In the genomic region with DNA sequence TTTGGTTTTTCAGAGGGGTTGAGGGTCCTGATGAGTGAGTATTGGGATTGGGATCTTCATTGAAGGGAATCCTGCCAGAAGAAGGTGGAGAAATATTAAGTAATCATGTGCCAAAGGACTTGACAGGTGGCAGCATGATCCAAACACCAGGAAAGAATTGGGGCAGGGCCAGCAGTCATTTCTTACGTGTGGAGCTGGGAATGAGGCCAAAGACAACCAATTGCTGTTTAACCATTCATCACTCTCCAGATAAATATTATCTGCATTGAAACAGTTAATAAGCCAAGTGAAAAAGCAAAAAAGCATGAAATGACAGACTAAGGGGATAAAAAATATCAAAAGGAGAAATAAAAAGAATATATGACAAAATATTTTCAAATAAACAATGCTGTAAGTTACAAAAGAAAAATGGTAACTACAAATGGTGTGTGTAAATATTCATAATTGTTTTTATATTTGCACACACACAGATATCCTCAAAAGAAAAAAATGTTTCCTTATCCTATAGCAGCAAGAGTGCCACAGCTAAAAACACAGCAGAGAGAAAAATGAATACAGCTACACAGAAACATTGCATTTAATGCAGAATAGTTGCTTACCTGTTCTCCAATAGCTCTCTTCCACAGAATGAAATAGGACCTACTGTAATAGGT, we compare ENCODE assay signal across 2 cellular contexts.
TF ChIP-seq lines count a peak whose summit lies in the region.

No MANE protein-coding gene starts in this region.

TF ChIP-seq in liver, 16 proteins besides CTCF, POLR2A, EP300 and RAD21:
- TF ChIP-seq TAF1 (conservative IDR thresholded peaks at IDR 0.05): no peak
- peak; percentile 7 for TF ChIP-seq FOXA1 (IDR thresholded peaks at IDR 0.05)
- TF ChIP-seq RXRA (IDR thresholded peaks at IDR 0.05): peak in 1 of 2 donors; percentile 22
- peak; percentile 14 to 27 for TF ChIP-seq HNF4A (conservative IDR thresholded peaks at IDR 0.05)

TF ChIP-seq in HepG2, 621 proteins besides CTCF, POLR2A, EP300 and RAD21:
- TF ChIP-seq, protein P1, sequence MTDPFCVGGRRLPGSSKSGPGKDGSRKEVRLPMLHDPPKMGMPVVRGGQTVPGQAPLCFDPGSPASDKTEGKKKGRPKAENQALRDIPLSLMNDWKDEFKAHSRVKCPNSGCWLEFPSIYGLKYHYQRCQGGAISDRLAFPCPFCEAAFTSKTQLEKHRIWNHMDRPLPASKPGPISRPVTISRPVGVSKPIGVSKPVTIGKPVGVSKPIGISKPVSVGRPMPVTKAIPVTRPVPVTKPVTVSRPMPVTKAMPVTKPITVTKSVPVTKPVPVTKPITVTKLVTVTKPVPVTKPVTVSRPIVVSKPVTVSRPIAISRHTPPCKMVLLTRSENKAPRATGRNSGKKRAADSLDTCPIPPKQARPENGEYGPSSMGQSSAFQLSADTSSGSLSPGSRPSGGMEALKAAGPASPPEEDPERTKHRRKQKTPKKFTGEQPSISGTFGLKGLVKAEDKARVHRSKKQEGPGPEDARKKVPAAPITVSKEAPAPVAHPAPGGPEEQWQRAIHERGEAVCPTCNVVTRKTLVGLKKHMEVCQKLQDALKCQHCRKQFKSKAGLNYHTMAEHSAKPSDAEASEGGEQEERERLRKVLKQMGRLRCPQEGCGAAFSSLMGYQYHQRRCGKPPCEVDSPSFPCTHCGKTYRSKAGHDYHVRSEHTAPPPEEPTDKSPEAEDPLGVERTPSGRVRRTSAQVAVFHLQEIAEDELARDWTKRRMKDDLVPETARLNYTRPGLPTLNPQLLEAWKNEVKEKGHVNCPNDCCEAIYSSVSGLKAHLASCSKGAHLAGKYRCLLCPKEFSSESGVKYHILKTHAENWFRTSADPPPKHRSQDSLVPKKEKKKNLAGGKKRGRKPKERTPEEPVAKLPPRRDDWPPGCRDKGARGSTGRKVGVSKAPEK (CRISPR knock-in tag; IDR thresholded peaks at IDR 0.05; ENCODE audit: borderline replicate concordance): no peak
- TF ChIP-seq, protein P2, sequence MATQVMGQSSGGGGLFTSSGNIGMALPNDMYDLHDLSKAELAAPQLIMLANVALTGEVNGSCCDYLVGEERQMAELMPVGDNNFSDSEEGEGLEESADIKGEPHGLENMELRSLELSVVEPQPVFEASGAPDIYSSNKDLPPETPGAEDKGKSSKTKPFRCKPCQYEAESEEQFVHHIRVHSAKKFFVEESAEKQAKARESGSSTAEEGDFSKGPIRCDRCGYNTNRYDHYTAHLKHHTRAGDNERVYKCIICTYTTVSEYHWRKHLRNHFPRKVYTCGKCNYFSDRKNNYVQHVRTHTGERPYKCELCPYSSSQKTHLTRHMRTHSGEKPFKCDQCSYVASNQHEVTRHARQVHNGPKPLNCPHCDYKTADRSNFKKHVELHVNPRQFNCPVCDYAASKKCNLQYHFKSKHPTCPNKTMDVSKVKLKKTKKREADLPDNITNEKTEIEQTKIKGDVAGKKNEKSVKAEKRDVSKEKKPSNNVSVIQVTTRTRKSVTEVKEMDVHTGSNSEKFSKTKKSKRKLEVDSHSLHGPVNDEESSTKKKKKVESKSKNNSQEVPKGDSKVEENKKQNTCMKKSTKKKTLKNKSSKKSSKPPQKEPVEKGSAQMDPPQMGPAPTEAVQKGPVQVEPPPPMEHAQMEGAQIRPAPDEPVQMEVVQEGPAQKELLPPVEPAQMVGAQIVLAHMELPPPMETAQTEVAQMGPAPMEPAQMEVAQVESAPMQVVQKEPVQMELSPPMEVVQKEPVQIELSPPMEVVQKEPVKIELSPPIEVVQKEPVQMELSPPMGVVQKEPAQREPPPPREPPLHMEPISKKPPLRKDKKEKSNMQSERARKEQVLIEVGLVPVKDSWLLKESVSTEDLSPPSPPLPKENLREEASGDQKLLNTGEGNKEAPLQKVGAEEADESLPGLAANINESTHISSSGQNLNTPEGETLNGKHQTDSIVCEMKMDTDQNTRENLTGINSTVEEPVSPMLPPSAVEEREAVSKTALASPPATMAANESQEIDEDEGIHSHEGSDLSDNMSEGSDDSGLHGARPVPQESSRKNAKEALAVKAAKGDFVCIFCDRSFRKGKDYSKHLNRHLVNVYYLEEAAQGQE (IDR thresholded peaks at IDR 0.05; ENCODE audit: borderline replicate concordance in 1 of 2, low read depth in 1 of 2, low read length in 2 of 2): no peak
- TF ChIP-seq ARNTL (CRISPR knock-in tag; IDR thresholded peaks at IDR 0.05) (no peak), SRY (CRISPR knock-in tag; IDR thresholded peaks at IDR 0.05) (no peak), EHMT2 (IDR thresholded peaks at IDR 0.05; ENCODE audit: borderline replicate concordance, low read depth, low read length) (no peak), ZNF737 (CRISPR knock-in tag; IDR thresholded peaks at IDR 0.05; ENCODE audit: borderline replicate concordance) (no peak), NR3C1 (CRISPR knock-in tag; IDR thresholded peaks at IDR 0.05) (no peak), MYC (CRISPR knock-in tag; IDR thresholded peaks at IDR 0.05; ENCODE audit: borderline replicate concordance) (no peak), MIXL1 (CRISPR knock-in tag; IDR thresholded peaks at IDR 0.05) (no peak), ZNF12 (CRISPR knock-in tag; IDR thresholded peaks at IDR 0.05) (no peak), SAP130 (CRISPR knock-in tag; IDR thresholded peaks at IDR 0.05; ENCODE audit: low read depth) (no peak), MAZ (IDR thresholded peaks at IDR 0.05; ENCODE audit: borderline replicate concordance, low read depth, low read length) (no peak), MAZ (CRISPR knock-in tag; IDR thresholded peaks at IDR 0.05; ENCODE audit: low read depth) (no peak)
- TF ChIP-seq, protein P3, sequence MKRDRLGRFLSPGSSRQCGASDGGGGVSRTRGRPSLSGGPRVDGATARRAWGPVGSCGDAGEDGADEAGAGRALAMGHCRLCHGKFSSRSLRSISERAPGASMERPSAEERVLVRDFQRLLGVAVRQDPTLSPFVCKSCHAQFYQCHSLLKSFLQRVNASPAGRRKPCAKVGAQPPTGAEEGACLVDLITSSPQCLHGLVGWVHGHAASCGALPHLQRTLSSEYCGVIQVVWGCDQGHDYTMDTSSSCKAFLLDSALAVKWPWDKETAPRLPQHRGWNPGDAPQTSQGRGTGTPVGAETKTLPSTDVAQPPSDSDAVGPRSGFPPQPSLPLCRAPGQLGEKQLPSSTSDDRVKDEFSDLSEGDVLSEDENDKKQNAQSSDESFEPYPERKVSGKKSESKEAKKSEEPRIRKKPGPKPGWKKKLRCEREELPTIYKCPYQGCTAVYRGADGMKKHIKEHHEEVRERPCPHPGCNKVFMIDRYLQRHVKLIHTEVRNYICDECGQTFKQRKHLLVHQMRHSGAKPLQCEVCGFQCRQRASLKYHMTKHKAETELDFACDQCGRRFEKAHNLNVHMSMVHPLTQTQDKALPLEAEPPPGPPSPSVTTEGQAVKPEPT (CRISPR knock-in tag; IDR thresholded peaks at IDR 0.05; ENCODE audit: low read depth): no peak
- TF ChIP-seq, protein P4, sequence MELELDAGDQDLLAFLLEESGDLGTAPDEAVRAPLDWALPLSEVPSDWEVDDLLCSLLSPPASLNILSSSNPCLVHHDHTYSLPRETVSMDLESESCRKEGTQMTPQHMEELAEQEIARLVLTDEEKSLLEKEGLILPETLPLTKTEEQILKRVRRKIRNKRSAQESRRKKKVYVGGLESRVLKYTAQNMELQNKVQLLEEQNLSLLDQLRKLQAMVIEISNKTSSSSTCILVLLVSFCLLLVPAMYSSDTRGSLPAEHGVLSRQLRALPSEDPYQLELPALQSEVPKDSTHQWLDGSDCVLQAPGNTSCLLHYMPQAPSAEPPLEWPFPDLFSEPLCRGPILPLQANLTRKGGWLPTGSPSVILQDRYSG (CRISPR knock-in tag; IDR thresholded peaks at IDR 0.05): no peak
- TF ChIP-seq, protein P5, sequence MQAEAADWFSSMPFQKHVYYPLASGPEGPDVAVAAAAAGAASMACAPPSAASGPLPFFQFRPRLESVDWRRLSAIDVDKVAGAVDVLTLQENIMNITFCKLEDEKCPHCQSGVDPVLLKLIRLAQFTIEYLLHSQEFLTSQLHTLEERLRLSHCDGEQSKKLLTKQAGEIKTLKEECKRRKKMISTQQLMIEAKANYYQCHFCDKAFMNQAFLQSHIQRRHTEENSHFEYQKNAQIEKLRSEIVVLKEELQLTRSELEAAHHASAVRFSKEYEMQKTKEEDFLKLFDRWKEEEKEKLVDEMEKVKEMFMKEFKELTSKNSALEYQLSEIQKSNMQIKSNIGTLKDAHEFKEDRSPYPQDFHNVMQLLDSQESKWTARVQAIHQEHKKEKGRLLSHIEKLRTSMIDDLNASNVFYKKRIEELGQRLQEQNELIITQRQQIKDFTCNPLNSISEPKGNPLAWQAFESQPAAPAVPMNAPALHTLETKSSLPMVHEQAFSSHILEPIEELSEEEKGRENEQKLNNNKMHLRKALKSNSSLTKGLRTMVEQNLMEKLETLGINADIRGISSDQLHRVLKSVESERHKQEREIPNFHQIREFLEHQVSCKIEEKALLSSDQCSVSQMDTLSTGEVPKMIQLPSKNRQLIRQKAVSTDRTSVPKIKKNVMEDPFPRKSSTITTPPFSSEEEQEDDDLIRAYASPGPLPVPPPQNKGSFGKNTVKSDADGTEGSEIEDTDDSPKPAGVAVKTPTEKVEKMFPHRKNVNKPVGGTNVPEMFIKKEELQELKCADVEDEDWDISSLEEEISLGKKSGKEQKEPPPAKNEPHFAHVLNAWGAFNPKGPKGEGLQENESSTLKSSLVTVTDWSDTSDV (CRISPR knock-in tag; IDR thresholded peaks at IDR 0.05): no peak
- TF ChIP-seq, protein P6, sequence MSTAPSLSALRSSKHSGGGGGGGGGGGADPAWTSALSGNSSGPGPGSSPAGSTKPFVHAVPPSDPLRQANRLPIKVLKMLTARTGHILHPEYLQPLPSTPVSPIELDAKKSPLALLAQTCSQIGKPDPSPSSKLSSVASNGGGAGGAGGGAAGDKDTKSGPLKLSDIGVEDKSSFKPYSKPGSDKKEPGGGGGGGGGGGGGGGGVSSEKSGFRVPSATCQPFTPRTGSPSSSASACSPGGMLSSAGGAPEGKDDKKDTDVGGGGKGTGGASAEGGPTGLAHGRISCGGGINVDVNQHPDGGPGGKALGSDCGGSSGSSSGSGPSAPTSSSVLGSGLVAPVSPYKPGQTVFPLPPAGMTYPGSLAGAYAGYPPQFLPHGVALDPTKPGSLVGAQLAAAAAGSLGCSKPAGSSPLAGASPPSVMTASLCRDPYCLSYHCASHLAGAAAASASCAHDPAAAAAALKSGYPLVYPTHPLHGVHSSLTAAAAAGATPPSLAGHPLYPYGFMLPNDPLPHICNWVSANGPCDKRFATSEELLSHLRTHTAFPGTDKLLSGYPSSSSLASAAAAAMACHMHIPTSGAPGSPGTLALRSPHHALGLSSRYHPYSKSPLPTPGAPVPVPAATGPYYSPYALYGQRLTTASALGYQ (CRISPR knock-in tag; IDR thresholded peaks at IDR 0.05): no peak
- TF ChIP-seq, protein P7, sequence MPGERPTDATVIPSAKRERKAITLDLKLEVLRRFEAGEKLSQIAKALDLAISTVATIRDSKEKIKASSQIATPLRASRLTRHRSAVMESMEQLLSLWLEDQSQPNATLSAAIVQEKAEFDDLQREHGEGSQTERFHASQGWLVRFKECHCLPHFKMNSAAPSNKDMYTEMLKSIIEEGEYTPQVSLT (CRISPR knock-in tag; IDR thresholded peaks at IDR 0.05; ENCODE audit: borderline replicate concordance, low read depth): no peak
